In the genomic region with DNA sequence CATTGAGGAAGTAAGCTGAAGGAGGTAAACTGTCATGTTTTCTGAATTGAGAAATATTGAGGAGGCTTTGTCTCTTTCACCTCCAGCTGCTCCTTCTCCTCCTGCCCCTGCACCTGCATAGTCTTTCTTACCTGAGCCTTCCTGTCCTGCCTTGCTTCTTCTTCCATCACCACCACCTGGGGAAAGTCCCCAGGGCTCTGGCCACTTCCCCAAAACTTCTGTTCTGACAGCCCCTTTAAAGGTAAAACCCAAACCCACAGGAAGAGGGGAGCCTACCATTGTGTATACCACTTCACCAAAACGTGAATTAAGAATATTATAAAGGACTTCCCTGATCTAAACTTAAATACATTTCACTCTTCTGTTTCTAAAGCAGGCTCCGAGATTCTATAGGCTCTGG, we compare ENCODE assay signal across 5 cellular contexts. TPM values are rescaled to one million over a fixed set of nuclear protein-coding genes. Genes with fewer than 3 reads are reported as not detected.
"Had no signal": no experiment of that assay in that cellular context is flagged by ENCODE, and none has a peak within 500 bp of the region (broad histone marks: within the 10 kb centered on the region; RNA-seq: fewer than 3 reads in every experiment).

No MANE protein-coding gene starts in this region.

RNA-seq across cellular contexts. Expression of gene RNU1-2, which starts 5.6 kb away (rescaled TPM):
- total RNA-seq: fibroblast of villous mesenchyme, myocyte, osteoblast had no signal
- polyA plus RNA-seq: heart right ventricle, small intestine had no signal
